1 cellular context compared by ENCODE assay signal in genomic region chr22:21688706-21689381, GRCh38.
TF ChIP-seq lines count a peak whose summit lies in the region.

No MANE protein-coding gene starts in this region.

TF ChIP-seq in K562, 482 proteins besides CTCF, POLR2A, EP300 and RAD21 (continued from another document and continues in another):
- TF ChIP-seq ZNF407 (IDR thresholded peaks at IDR 0.05; ENCODE audit: low read depth) (no peak), SMARCA4 (IDR thresholded peaks at IDR 0.05) (no peak), ZNF124 (CRISPR knock-in tag; IDR thresholded peaks at IDR 0.05) (peak; percentile 88), CGGBP1 (CRISPR knock-in tag; IDR thresholded peaks at IDR 0.05) (no peak), RREB1 (CRISPR knock-in tag; IDR thresholded peaks at IDR 0.05) (no peak), ZNF24 (IDR thresholded peaks at IDR 0.05) (no peak), ZNF253 (CRISPR knock-in tag; conservative IDR thresholded peaks at IDR 0.05) (no peak), SUPT5H (IDR thresholded peaks at IDR 0.05) (peak; percentile 52), ZFP1 (CRISPR knock-in tag; IDR thresholded peaks at IDR 0.05) (no peak), JUNB (CRISPR knock-in tag; conservative IDR thresholded peaks at IDR 0.05) (0 out of 2 replicates have a peak, but pooled peaks have one; percentile 1), CHAMP1 (IDR thresholded peaks at IDR 0.05) (no peak), C11orf30 (IDR thresholded peaks at IDR 0.05; ENCODE audit: low read depth) (no peak), ZBTB2 (IDR thresholded peaks at IDR 0.05) (no peak), FUS (optimal IDR thresholded peaks at IDR 0.05; ENCODE audit: low read depth, low read length) (no peak), KLF13 (tag; IDR thresholded peaks at IDR 0.05; ENCODE audit: borderline replicate concordance, low read depth) (no peak), ZNF12 (CRISPR knock-in tag; IDR thresholded peaks at IDR 0.05) (peak; percentile 70; the same call in 1 of the 2 replicates), SRSF3 (IDR thresholded peaks at IDR 0.05; ENCODE audit: insufficient read depth, low read length) (no peak), THAP7 (CRISPR knock-in tag; IDR thresholded peaks at IDR 0.05) (no peak), CCAR2 (IDR thresholded peaks at IDR 0.05; ENCODE audit: low read depth, low read length) (no peak), TCF3 (CRISPR knock-in tag; IDR thresholded peaks at IDR 0.05) (no peak), STAT5A (IDR thresholded peaks at IDR 0.05; ENCODE audit: borderline replicate concordance, low read length) (no peak), ZBTB49 (CRISPR knock-in tag; IDR thresholded peaks at IDR 0.05; ENCODE audit: borderline replicate concordance) (no peak), RBM14 (IDR thresholded peaks at IDR 0.05; ENCODE audit: borderline replicate concordance, insufficient read depth, low read depth, low read length) (0 out of 2 replicates have a peak, but pooled peaks have one; percentile 47), RBM17 (IDR thresholded peaks at IDR 0.05; ENCODE audit: borderline replicate concordance, low read depth, low read length) (no peak), FIP1L1 (IDR thresholded peaks at IDR 0.05; ENCODE audit: low read depth, low read length, poor library complexity, severe bottlenecking) (no peak), CHD1 (IDR thresholded peaks at IDR 0.05; ENCODE audit: low read length) (no peak), AFF1 (IDR thresholded peaks at IDR 0.05; ENCODE audit: low read depth in 1 of 2, partially characterized antibody in 2 of 2) (no peak), NR2C2 (CRISPR knock-in tag; IDR thresholded peaks at IDR 0.05) (no peak), NR2C2 (tag; IDR thresholded peaks at IDR 0.05) (no peak), CEBPB (tag; IDR thresholded peaks at IDR 0.05) (no peak), TAF15 (IDR thresholded peaks at IDR 0.05; ENCODE audit: low read depth, low read length) (0 out of 2 replicates have a peak, but pooled peaks have one; percentile 90)
